In the genomic region with DNA sequence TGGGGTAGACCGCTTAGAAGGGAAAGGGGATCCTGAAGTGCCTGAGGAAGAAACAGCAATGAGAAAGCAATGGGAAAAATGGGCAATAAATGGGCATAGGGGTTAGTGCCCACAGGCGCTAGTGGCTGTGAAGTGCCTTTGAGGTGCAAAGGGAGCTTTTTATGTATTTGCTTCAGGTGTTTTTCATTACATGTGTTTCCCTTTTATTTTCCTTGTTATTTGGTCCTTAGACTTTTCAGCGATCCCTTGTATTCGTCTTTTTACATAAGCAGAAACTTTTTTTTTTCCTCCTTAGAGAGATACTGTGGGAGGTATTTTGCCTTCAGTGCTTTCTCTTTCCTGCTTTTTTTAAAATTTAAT, we compare ENCODE assay signal across 16 cellular contexts. TPM values are rescaled to one million over a fixed set of nuclear protein-coding genes. Genes with fewer than 3 reads are reported as not detected.
DNase-seq lines count a peak whose midpoint lies in the region; ATAC-seq and TF ChIP-seq lines count a peak whose summit lies in the region.
"Had no signal": no experiment of that assay in that cellular context is flagged by ENCODE, and none has a peak within 500 bp of the region (broad histone marks: within the 10 kb centered on the region; RNA-seq: fewer than 3 reads in every experiment).

No MANE protein-coding gene starts in this region.

- H3K27ac ChIP-seq in 22Rv1 (peak overlapping the region; percentile 99), HUES6 (ENCODE audit: low read depth, low read length) (no peak overlapping the region), dorsolateral prefrontal cortex (peak overlapping the region; percentile 88 to 100 (median 99)), psoas muscle (peak overlapping the region; percentile 99)
- H3K27ac ChIP-seq: neutrophil had no signal

- no peak overlapping the region for H3K4me3 Mint-ChIP-seq in progenitor cell of endocrine pancreas (ENCODE audit: low read depth)
- no peak overlapping the region for H3K4me3 Mint-ChIP-seq in activated T-helper 1 cell treated with anti-CD3 and anti-CD28 coated beads, Interleukin-12 subunit alpha, Interleukin-12 subunit beta, Interleukin-2, Interleukin-4 antibody, amounts not matched to agents 30 ng/mL and 10 ng/mL and 1 ng/mL, durations not matched to agents 14 hours and 24 hours and 36 hours

- H3K4me1 Mint-ChIP-seq in progenitor cell of endocrine pancreas (ENCODE audit: low read depth) = no peaks in the 10 kb centered on the region
- H3K4me1 Mint-ChIP-seq in activated T-helper 1 cell treated with anti-CD3 and anti-CD28 coated beads, Interleukin-12 subunit alpha, Interleukin-12 subunit beta, Interleukin-2, Interleukin-4 antibody, amounts not matched to agents 30 ng/mL and 10 ng/mL and 1 ng/mL, durations not matched to agents 14 hours and 24 hours and 36 hours (ENCODE audit: low read depth) = peaks cover 23% of the 10 kb centered on the region

- no peaks in the 10 kb centered on the region for H3K36me3 Mint-ChIP-seq in progenitor cell of endocrine pancreas (ENCODE audit: insufficient read depth)
- H3K36me3 Mint-ChIP-seq in activated T-helper 1 cell treated with anti-CD3 and anti-CD28 coated beads, Interleukin-12 subunit alpha, Interleukin-12 subunit beta, Interleukin-2, Interleukin-4 antibody, amounts not matched to agents 30 ng/mL and 10 ng/mL and 1 ng/mL, durations not matched to agents 14 hours and 24 hours and 36 hours (ENCODE audit: low read depth) = no peaks in the 10 kb centered on the region
- H3K36me3 Mint-ChIP-seq: CD4-positive, CD25-positive, alpha-beta regulatory T cell had no signal

- H3K27me3 ChIP-seq in HUES6 (ENCODE audit: control insufficient read depth, insufficient read depth, low read length) = peaks cover 100% of the 10 kb centered on the region
- no peaks in the 10 kb centered on the region for H3K27me3 ChIP-seq in dorsolateral prefrontal cortex
- H3K27me3 ChIP-seq in psoas muscle (ENCODE audit: insufficient read depth in 3 of 3, low read length in 2 of 3) = no peaks in the 10 kb centered on the region
- H3K27me3 ChIP-seq: body of pancreas had no signal

- H3K9me3 ChIP-seq in HUES6 (ENCODE audit: control insufficient read depth, insufficient read depth, low read depth, low read length) (no peaks in the 10 kb centered on the region), psoas muscle (no peaks in the 10 kb centered on the region)
- H3K9me3 ChIP-seq: body of pancreas, neutrophil had no signal

- H3K4me3 ChIP-seq in HUES6 (ENCODE audit: low read depth, low read length) = peak overlapping the region; percentile 6; the same call in 1 of the 2 replicates
- peak overlapping the region in 51 of 59 donors; percentile 25 to 75 (median 53) for H3K4me3 ChIP-seq in dorsolateral prefrontal cortex
- peak overlapping the region; percentile 70 for H3K4me3 ChIP-seq in psoas muscle
- H3K4me3 ChIP-seq: body of pancreas had no signal

- WGBS in psoas muscle, 3 donors = 50 to 72% (median 53%) methylated on average over 4 of the region's 4 CpGs

- H3K4me1 ChIP-seq in HUES6 (ENCODE audit: control insufficient read depth, insufficient read depth, low read length) (peaks cover 64% of the 10 kb centered on the region), psoas muscle (peaks cover 75% of the 10 kb centered on the region)

- ATAC-seq in psoas muscle (no peak), HG03571 (IDR thresholded peaks at IDR 0.05; ENCODE audit: unreplicated experiment) (no peak)
- ATAC-seq: body of pancreas; stimulated activated naive CD8-positive, alpha-beta T cell treated with anti-CD3 and anti-CD28 coated beads, Interleukin-15, amount 100 ng/mL, for 72 hours had no signal

- H3K27ac Mint-ChIP-seq in progenitor cell of endocrine pancreas = no peak overlapping the region
- no peak overlapping the region for H3K27ac Mint-ChIP-seq in activated T-helper 1 cell treated with anti-CD3 and anti-CD28 coated beads, Interleukin-12 subunit alpha, Interleukin-12 subunit beta, Interleukin-2, Interleukin-4 antibody, amounts not matched to agents 30 ng/mL and 10 ng/mL and 1 ng/mL, durations not matched to agents 14 hours and 24 hours and 36 hours
- H3K27ac Mint-ChIP-seq: CD4-positive, CD25-positive, alpha-beta regulatory T cell had no signal

- no peak overlapping the region for H3K9ac ChIP-seq in HUES6 (ENCODE audit: low read length)

- DNase-seq in dorsolateral prefrontal cortex (no peak), psoas muscle (no peak), progenitor cell of endocrine pancreas (ENCODE audit: low spot score, unreplicated experiment) (no peak)
- no peak for DNase-seq in activated T-helper 1 cell treated with anti-CD3 and anti-CD28 coated beads, Interleukin-12 subunit alpha, Interleukin-12 subunit beta, Interleukin-2, Interleukin-4 antibody, amounts not matched to agents 30 ng/mL and 10 ng/mL and 1 ng/mL, durations not matched to agents 14 hours and 24 hours and 36 hours (ENCODE audit: low spot score)
- DNase-seq in stimulated activated CD4-positive, alpha-beta T cell treated with anti-CD3 and anti-CD28 coated beads, Interleukin-12 subunit alpha, Interleukin-12 subunit beta, amount 100 ng/mL, for 4 hours = no peak
- DNase-seq: body of pancreas; CD4-positive, CD25-positive, alpha-beta regulatory T cell; GDM1; NCI-H1694 treated with DMSO at 0.1 percent for 48 hours; stimulated activated naive CD8-positive, alpha-beta T cell treated with anti-CD3 and anti-CD28 coated beads, Interleukin-15, amount 100 ng/mL, for 72 hours; T-helper 9 cell had no signal

- no peak for TF ChIP-seq CTCF in 22Rv1 (IDR thresholded peaks at IDR 0.05)
- TF ChIP-seq CTCF in dorsolateral prefrontal cortex (IDR thresholded peaks at IDR 0.05 in 54 of 56, conservative IDR thresholded peaks at IDR 0.05 in 2 of 56; ENCODE audit: low read depth in 1 of 56, partially characterized antibody in 56 of 56) = no peak
- no peak for TF ChIP-seq CTCF in psoas muscle (IDR thresholded peaks at IDR 0.05)
- TF ChIP-seq CTCF in progenitor cell of endocrine pancreas (IDR thresholded peaks at IDR 0.05; ENCODE audit: unreplicated experiment) = no peak

- H3K36me3 ChIP-seq in HUES6 (ENCODE audit: control insufficient read depth, insufficient read depth, low read length) (no peaks in the 10 kb centered on the region), psoas muscle (ENCODE audit: insufficient read depth in 1 of 2, low read depth in 1 of 2) (no peaks in the 10 kb centered on the region)
- H3K36me3 ChIP-seq: neutrophil had no signal

- intact Hi-C loops in dorsolateral prefrontal cortex (cut with DNase I) = no loop called here
- intact Hi-C loops in psoas muscle (cut with DNase I) = loop anchor here in 1 of 2 donors (2.0 kb wide), 1 partner anchor 16 kb away; no protein-coding TSS in a partner anchor
- intact Hi-C loops in activated T-helper 1 cell treated with anti-CD3 and anti-CD28 coated beads, Interleukin-12 subunit alpha, Interleukin-12 subunit beta, Interleukin-2, Interleukin-4 antibody, amounts not matched to agents 30 ng/mL and 10 ng/mL and 1 ng/mL, durations not matched to agents 14 hours and 24 hours and 36 hours (cut with micrococcal nuclease) = loop anchor here (5.0 kb wide), 1 partner anchor 178 kb away; a partner anchor contains a TSS

- H3K27me3 Mint-ChIP-seq in progenitor cell of endocrine pancreas = peaks cover 94% of the 10 kb centered on the region
- peaks cover 63% of the 10 kb centered on the region for H3K27me3 Mint-ChIP-seq in activated T-helper 1 cell treated with anti-CD3 and anti-CD28 coated beads, Interleukin-12 subunit alpha, Interleukin-12 subunit beta, Interleukin-2, Interleukin-4 antibody, amounts not matched to agents 30 ng/mL and 10 ng/mL and 1 ng/mL, durations not matched to agents 14 hours and 24 hours and 36 hours (ENCODE audit: insufficient read depth)

- no peaks in the 10 kb centered on the region for H3K9me3 Mint-ChIP-seq in progenitor cell of endocrine pancreas (ENCODE audit: low read depth)
- H3K9me3 Mint-ChIP-seq in activated T-helper 1 cell treated with anti-CD3 and anti-CD28 coated beads, Interleukin-12 subunit alpha, Interleukin-12 subunit beta, Interleukin-2, Interleukin-4 antibody, amounts not matched to agents 30 ng/mL and 10 ng/mL and 1 ng/mL, durations not matched to agents 14 hours and 24 hours and 36 hours = no peaks in the 10 kb centered on the region
- H3K9me3 Mint-ChIP-seq: stimulated activated naive CD8-positive, alpha-beta T cell treated with anti-CD3 and anti-CD28 coated beads, Interleukin-15, amount 100 ng/mL, for 72 hours had no signal

RNA-seq across cellular contexts. Expression of a gene that starts 19.6 kb away (rescaled TPM):
- total RNA-seq in dorsolateral prefrontal cortex (100 to 1,000 TPM; 219 to 402 (median 309) TPM), psoas muscle (100 to 1,000 TPM; 220 to 347 (median 268) TPM), progenitor cell of endocrine pancreas (0.46 and 0.51 TPM in 2 replicates)
- polyA plus RNA-seq in psoas muscle = 100 to 1,000 TPM in 1 of 3 donors, 10 to 100 TPM in 2; 22.2 to 158 (median 43.8) TPM
- total RNA-seq in activated T-helper 1 cell treated with anti-CD3 and anti-CD28 coated beads, Interleukin-12 subunit alpha, Interleukin-12 subunit beta, Interleukin-2, Interleukin-4 antibody, amounts not matched to agents 30 ng/mL and 10 ng/mL and 1 ng/mL, durations not matched to agents 14 hours and 24 hours and 36 hours = 4.5 and 8.0 TPM in 2 replicates
- total RNA-seq: epithelial cell of proximal tubule had no signal

RNA-seq across cellular contexts. Expression of a gene that starts 45.5 kb away (rescaled TPM):
- total RNA-seq in dorsolateral prefrontal cortex (1 to 10 TPM in 1 of 120 experiments, under 1 TPM in 49, not detected in 70; 0.14 to 1.1 (median 0.35) TPM), psoas muscle (under 1 TPM in 1 of 4 donors, not detected in 3; 0.26 TPM), progenitor cell of endocrine pancreas (not detected in 2 replicates)
- not detected for polyA plus RNA-seq in psoas muscle
- total RNA-seq in activated T-helper 1 cell treated with anti-CD3 and anti-CD28 coated beads, Interleukin-12 subunit alpha, Interleukin-12 subunit beta, Interleukin-2, Interleukin-4 antibody, amounts not matched to agents 30 ng/mL and 10 ng/mL and 1 ng/mL, durations not matched to agents 14 hours and 24 hours and 36 hours = 0.10 TPM in 2 replicates
- total RNA-seq: body of pancreas; CD4-positive, CD25-positive, alpha-beta regulatory T cell had no signal
- polyA plus RNA-seq: CD4-positive, CD25-positive, alpha-beta regulatory T cell had no signal

RNA-seq across cellular contexts. Expression of a gene that starts 57.9 kb away (rescaled TPM):
- total RNA-seq in dorsolateral prefrontal cortex = 10 to 100 TPM; 11.9 to 33.8 (median 19.3) TPM
- 10 to 100 TPM; 22.4 to 35.6 (median 29.3) TPM for total RNA-seq in psoas muscle
- 100 to 1,000 TPM in 1 of 3 donors, 10 to 100 TPM in 2; 50.6 to 119 (median 62.5) TPM for polyA plus RNA-seq in psoas muscle
- 16.8 and 20.8 TPM in 2 replicates for total RNA-seq in progenitor cell of endocrine pancreas
- total RNA-seq in activated T-helper 1 cell treated with anti-CD3 and anti-CD28 coated beads, Interleukin-12 subunit alpha, Interleukin-12 subunit beta, Interleukin-2, Interleukin-4 antibody, amounts not matched to agents 30 ng/mL and 10 ng/mL and 1 ng/mL, durations not matched to agents 14 hours and 24 hours and 36 hours = 32.1 and 33.2 TPM in 2 replicates

Comparison
In these comparisons a context has a peak if more than half of its experiments do, and no peak if none do; other contexts are left out.
1. H3K4me3 ChIP-seq: peak in every context shown above with its lines; median percentile 70 in psoas muscle; 53 in dorsolateral prefrontal cortex; 6 in HUES6.
2. RNA of a gene that starts 19.6 kb away (total RNA-seq): 219 to 402 TPM in dorsolateral prefrontal cortex and 220 to 347 TPM in psoas muscle; 4.5 to 8.0 TPM in activated T-helper 1 cell treated with anti-CD3 and anti-CD28 coated beads, Interleukin-12 subunit alpha, Interleukin-12 subunit beta, Interleukin-2, Interleukin-4 antibody, amounts not matched to agents 30 ng/mL and 10 ng/mL and 1 ng/mL, durations not matched to agents 14 hours and 24 hours and 36 hours and 0.46 to 0.51 TPM in progenitor cell of endocrine pancreas; every median in the first group is over 10 times any median in the second.